In genomic region chr14:51248041-51248987, GRCh38 we compare ENCODE assay signal across 11 cellular contexts. TPM values are rescaled to one million over a fixed set of nuclear protein-coding genes. Genes with fewer than 3 reads are reported as not detected.
DNase-seq lines count a peak whose midpoint lies in the region; ATAC-seq, FAIRE-seq and TF ChIP-seq lines count a peak whose summit lies in the region.
"Had no signal": no experiment of that assay in that cellular context is flagged by ENCODE, and none has a peak within 500 bp of the region (broad histone marks: within the 10 kb centered on the region; RNA-seq: fewer than 3 reads in every experiment).

No MANE protein-coding gene starts in this region.

- POLR2A ChIA-PET in PC-3 (lab: Charles Lee; ENCODE audit: unreplicated experiment), result no interaction called here

- no peaks in the 10 kb centered on the region for H3K27me3 ChIP-seq in PC-3 (ENCODE audit: low read length)

- peak; percentile 87 for ATAC-seq in GM18511 (IDR thresholded peaks at IDR 0.05; ENCODE audit: unreplicated experiment)
- ATAC-seq in GM21447 (IDR thresholded peaks at IDR 0.05; ENCODE audit: unreplicated experiment), result peak; percentile 83
- ATAC-seq in HG03196 (IDR thresholded peaks at IDR 0.05; ENCODE audit: unreplicated experiment), result peak; percentile 73
- no peak for ATAC-seq in PC-3
- ATAC-seq: Panc1, right cardiac atrium had no signal

- no peak overlapping the region for H3K4me3 ChIP-seq in PC-3 (ENCODE audit: low read length)

- H3F3A ChIP-seq in PC-3 (ENCODE audit: low read length, unreplicated experiment), result no peaks in the 10 kb centered on the region

- no peak overlapping the region for H3K27ac ChIP-seq in PC-3 (ENCODE audit: low read length)

- no peak overlapping the region for H3K9ac ChIP-seq in PC-3 (ENCODE audit: low read length)

- CTCF ChIA-PET in PC-3 (lab: Charles Lee), result no interaction called here

- intact Hi-C loops in PC-3 (cut with micrococcal nuclease), result no loop called here

- no peak for TF ChIP-seq CTCF in PC-3 (conservative IDR thresholded peaks at IDR 0.05; ENCODE audit: low read depth, low read length)

- DNase-seq in epidermal melanocyte (ENCODE audit: insufficient read length, low spot score) (no peak), hypothalamus (lab: John Stamatoyannopoulos, UW) (no peak), PC-3 (no peak)
- no peak for DNase-seq in activated effector memory CD4-positive, alpha-beta T cell treated with Interleukin-2 at 50 U/mL for 16 hours
- DNase-seq: activated CD4-positive, alpha-beta memory T cell treated with anti-CD3 and anti-CD28 coated beads, Interleukin-2, amount 10 ng/mL, durations not matched to agents 7 days and 5 days; right cardiac atrium had no signal

- no peaks in the 10 kb centered on the region for H3K9me2 ChIP-seq in PC-3 (replicated peaks; ENCODE audit: low read length)

- no TSS peak for BruUV-seq in PC-3 (replicated peaks; lab: Mats Ljungman, UMichigan)

- peaks cover 31% of the 10 kb centered on the region for H3K79me2 ChIP-seq in PC-3 (ENCODE audit: low read length)

- peak; percentile 43 for FAIRE-seq in islet of Langerhans (lab: Jason Lieb, UNC)

- peaks cover 18% of the 10 kb centered on the region; the same call in 1 of the 2 replicates for H4K20me1 ChIP-seq in PC-3 (ENCODE audit: low read length)

- H3K9me3 ChIP-seq in PC-3 (ENCODE audit: low read length), result no peaks in the 10 kb centered on the region

- no peak overlapping the region for H2AFZ ChIP-seq in PC-3 (ENCODE audit: low read length)

- H3K36me3 ChIP-seq in PC-3 (ENCODE audit: low read depth, low read length), result peaks cover 67% of the 10 kb centered on the region

- no peaks in the 10 kb centered on the region for H3K4me1 ChIP-seq in PC-3 (ENCODE audit: insufficient read depth, low read length)

- H3K4me2 ChIP-seq in PC-3 (ENCODE audit: low read length), result no peak overlapping the region

RNA-seq across cellular contexts. Expression of gene TMX1, which starts 8.3 kb away (rescaled TPM):
- 56.6 and 61.7 TPM in 2 replicates for total RNA-seq in PC-3 (2014; rRNA removed)
